ENCODE assay signal across 9 cellular contexts in genomic region chr1:47823016-47823843, GRCh38.
"Had no signal": no experiment of that assay in that cellular context is flagged by ENCODE, and none has a peak within 500 bp of the region (broad histone marks: within the 10 kb centered on the region; RNA-seq: fewer than 3 reads in every experiment).

No MANE protein-coding gene starts in this region.

- H3K27ac Mint-ChIP-seq: activated CD4-positive, alpha-beta memory T cell treated with anti-CD3 and anti-CD28 coated beads for 36 hours; activated T-cell treated with anti-CD3 and anti-CD28 coated beads, Interleukin-2, amount 50 U/mL, for 72 hours; natural killer cell; stimulated activated naive CD8-positive, alpha-beta T cell treated with anti-CD3 and anti-CD28 coated beads, Interleukin-15, Interleukin-2, amounts not matched to agents 100 ng/mL and 50 ng/mL, for 24 hours had no signal

- H3K4me3 Mint-ChIP-seq: activated CD4-positive, alpha-beta memory T cell treated with anti-CD3 and anti-CD28 coated beads for 36 hours; activated T-cell treated with anti-CD3 and anti-CD28 coated beads, Interleukin-2, amount 50 U/mL, for 72 hours; natural killer cell; stimulated activated naive CD8-positive, alpha-beta T cell treated with anti-CD3 and anti-CD28 coated beads, Interleukin-15, Interleukin-2, amounts not matched to agents 100 ng/mL and 50 ng/mL, for 24 hours had no signal

- H3K36me3 Mint-ChIP-seq: activated CD4-positive, alpha-beta memory T cell treated with anti-CD3 and anti-CD28 coated beads for 36 hours; natural killer cell had no signal

- H3K9me3 Mint-ChIP-seq: activated CD4-positive, alpha-beta memory T cell treated with anti-CD3 and anti-CD28 coated beads for 36 hours; activated T-cell treated with anti-CD3 and anti-CD28 coated beads, Interleukin-2, amount 50 U/mL, for 72 hours; natural killer cell; stimulated activated naive CD8-positive, alpha-beta T cell treated with anti-CD3 and anti-CD28 coated beads, Interleukin-15, Interleukin-2, amounts not matched to agents 100 ng/mL and 50 ng/mL, for 24 hours had no signal

- H3K27me3 Mint-ChIP-seq: stimulated activated naive CD8-positive, alpha-beta T cell treated with anti-CD3 and anti-CD28 coated beads, Interleukin-15, Interleukin-2, amounts not matched to agents 100 ng/mL and 50 ng/mL, for 24 hours had no signal

- H3K4me1 Mint-ChIP-seq: natural killer cell had no signal

- DNase-seq: activated CD4-positive, alpha-beta memory T cell treated with anti-CD3 and anti-CD28 coated beads for 36 hours; activated naive CD4-positive, alpha-beta T cell; activated T-cell treated with anti-CD3 and anti-CD28 coated beads, Interleukin-2, amount 50 U/mL, for 72 hours; left cardiac atrium; natural killer cell; stimulated activated CD4-positive, alpha-beta T cell treated with anti-CD3 and anti-CD28 coated beads, Interleukin-4, amount 100 ng/mL, for 1 hour; T-helper 9 cell had no signal

- ATAC-seq: activated T-cell treated with anti-CD3 and anti-CD28 coated beads, Interleukin-2, amount 50 U/mL, for 72 hours; esophagus mucosa; left cardiac atrium; natural killer cell had no signal
